1 cellular context compared by ENCODE assay signal in genomic region chr17:50774225-50774803, GRCh38.
TF ChIP-seq lines count a peak whose summit lies in the region.

No MANE protein-coding gene starts in this region.

TF ChIP-seq in GM23338, 12 proteins besides CTCF, POLR2A, EP300 and RAD21:
- TF ChIP-seq, protein P1, sequence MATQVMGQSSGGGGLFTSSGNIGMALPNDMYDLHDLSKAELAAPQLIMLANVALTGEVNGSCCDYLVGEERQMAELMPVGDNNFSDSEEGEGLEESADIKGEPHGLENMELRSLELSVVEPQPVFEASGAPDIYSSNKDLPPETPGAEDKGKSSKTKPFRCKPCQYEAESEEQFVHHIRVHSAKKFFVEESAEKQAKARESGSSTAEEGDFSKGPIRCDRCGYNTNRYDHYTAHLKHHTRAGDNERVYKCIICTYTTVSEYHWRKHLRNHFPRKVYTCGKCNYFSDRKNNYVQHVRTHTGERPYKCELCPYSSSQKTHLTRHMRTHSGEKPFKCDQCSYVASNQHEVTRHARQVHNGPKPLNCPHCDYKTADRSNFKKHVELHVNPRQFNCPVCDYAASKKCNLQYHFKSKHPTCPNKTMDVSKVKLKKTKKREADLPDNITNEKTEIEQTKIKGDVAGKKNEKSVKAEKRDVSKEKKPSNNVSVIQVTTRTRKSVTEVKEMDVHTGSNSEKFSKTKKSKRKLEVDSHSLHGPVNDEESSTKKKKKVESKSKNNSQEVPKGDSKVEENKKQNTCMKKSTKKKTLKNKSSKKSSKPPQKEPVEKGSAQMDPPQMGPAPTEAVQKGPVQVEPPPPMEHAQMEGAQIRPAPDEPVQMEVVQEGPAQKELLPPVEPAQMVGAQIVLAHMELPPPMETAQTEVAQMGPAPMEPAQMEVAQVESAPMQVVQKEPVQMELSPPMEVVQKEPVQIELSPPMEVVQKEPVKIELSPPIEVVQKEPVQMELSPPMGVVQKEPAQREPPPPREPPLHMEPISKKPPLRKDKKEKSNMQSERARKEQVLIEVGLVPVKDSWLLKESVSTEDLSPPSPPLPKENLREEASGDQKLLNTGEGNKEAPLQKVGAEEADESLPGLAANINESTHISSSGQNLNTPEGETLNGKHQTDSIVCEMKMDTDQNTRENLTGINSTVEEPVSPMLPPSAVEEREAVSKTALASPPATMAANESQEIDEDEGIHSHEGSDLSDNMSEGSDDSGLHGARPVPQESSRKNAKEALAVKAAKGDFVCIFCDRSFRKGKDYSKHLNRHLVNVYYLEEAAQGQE (IDR thresholded peaks at IDR 0.05; ENCODE audit: unreplicated experiment): no peak
- no peak for TF ChIP-seq ETS1 (IDR thresholded peaks at IDR 0.05)
- TF ChIP-seq EZH2 (IDR thresholded peaks at IDR 0.05; ENCODE audit: low read depth, unreplicated experiment): no peak
- TF ChIP-seq CREB1 (CRISPR knock-in tag; IDR thresholded peaks at IDR 0.05; ENCODE audit: low read depth): no peak
- TF ChIP-seq ZNF114 (CRISPR knock-in tag; IDR thresholded peaks at IDR 0.05): no peak
- no peak for TF ChIP-seq EZH2phosphoT487 (IDR thresholded peaks at IDR 0.05; ENCODE audit: unreplicated experiment)
- no peak for TF ChIP-seq JUNB (IDR thresholded peaks at IDR 0.05; ENCODE audit: unreplicated experiment)
- TF ChIP-seq ZNF331 (CRISPR knock-in tag; IDR thresholded peaks at IDR 0.05; ENCODE audit: low read depth): no peak
- TF ChIP-seq, protein P2, sequence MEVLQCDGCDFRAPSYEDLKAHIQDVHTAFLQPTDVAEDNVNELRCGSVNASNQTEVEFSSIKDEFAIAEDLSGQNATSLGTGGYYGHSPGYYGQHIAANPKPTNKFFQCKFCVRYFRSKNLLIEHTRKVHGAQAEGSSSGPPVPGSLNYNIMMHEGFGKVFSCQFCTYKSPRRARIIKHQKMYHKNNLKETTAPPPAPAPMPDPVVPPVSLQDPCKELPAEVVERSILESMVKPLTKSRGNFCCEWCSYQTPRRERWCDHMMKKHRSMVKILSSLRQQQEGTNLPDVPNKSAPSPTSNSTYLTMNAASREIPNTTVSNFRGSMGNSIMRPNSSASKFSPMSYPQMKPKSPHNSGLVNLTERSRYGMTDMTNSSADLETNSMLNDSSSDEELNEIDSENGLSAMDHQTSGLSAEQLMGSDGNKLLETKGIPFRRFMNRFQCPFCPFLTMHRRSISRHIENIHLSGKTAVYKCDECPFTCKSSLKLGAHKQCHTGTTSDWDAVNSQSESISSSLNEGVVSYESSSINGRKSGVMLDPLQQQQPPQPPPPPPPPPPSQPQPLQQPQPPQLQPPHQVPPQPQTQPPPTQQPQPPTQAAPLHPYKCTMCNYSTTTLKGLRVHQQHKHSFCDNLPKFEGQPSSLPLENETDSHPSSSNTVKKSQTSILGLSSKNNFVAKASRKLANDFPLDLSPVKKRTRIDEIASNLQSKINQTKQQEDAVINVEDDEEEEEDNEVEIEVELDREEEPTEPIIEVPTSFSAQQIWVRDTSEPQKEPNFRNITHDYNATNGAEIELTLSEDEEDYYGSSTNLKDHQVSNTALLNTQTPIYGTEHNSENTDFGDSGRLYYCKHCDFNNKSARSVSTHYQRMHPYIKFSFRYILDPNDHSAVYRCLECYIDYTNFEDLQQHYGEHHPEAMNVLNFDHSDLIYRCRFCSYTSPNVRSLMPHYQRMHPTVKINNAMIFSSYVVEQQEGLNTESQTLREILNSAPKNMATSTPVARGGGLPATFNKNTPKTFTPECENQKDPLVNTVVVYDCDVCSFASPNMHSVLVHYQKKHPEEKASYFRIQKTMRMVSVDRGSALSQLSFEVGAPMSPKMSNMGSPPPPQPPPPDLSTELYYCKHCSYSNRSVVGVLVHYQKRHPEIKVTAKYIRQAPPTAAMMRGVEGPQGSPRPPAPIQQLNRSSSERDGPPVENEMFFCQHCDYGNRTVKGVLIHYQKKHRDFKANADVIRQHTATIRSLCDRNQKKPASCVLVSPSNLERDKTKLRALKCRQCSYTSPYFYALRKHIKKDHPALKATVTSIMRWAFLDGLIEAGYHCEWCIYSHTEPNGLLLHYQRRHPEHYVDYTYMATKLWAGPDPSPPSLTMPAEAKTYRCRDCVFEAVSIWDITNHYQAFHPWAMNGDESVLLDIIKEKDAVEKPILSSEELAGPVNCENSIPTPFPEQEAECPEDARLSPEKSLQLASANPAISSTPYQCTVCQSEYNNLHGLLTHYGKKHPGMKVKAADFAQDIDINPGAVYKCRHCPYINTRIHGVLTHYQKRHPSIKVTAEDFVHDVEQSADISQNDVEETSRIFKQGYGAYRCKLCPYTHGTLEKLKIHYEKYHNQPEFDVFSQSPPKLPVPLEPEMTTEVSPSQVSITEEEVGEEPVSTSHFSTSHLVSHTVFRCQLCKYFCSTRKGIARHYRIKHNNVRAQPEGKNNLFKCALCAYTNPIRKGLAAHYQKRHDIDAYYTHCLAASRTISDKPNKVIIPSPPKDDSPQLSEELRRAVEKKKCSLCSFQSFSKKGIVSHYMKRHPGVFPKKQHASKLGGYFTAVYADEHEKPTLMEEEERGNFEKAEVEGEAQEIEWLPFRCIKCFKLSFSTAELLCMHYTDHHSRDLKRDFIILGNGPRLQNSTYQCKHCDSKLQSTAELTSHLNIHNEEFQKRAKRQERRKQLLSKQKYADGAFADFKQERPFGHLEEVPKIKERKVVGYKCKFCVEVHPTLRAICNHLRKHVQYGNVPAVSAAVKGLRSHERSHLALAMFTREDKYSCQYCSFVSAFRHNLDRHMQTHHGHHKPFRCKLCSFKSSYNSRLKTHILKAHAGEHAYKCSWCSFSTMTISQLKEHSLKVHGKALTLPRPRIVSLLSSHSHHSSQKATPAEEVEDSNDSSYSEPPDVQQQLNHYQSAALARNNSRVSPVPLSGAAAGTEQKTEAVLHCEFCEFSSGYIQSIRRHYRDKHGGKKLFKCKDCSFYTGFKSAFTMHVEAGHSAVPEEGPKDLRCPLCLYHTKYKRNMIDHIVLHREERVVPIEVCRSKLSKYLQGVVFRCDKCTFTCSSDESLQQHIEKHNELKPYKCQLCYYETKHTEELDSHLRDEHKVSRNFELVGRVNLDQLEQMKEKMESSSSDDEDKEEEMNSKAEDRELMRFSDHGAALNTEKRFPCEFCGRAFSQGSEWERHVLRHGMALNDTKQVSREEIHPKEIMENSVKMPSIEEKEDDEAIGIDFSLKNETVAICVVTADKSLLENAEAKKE (CRISPR knock-in tag; IDR thresholded peaks at IDR 0.05): no peak
- no peak for TF ChIP-seq POLR2AphosphoS5 (IDR thresholded peaks at IDR 0.05; ENCODE audit: low read depth)
- TF ChIP-seq STAT1 (IDR thresholded peaks at IDR 0.05; ENCODE audit: unreplicated experiment): no peak
- TF ChIP-seq NANOG (IDR thresholded peaks at IDR 0.05; ENCODE audit: borderline replicate concordance): no peak
